Comparison of ENCODE assay signal across 26 cellular contexts in the genomic region with DNA sequence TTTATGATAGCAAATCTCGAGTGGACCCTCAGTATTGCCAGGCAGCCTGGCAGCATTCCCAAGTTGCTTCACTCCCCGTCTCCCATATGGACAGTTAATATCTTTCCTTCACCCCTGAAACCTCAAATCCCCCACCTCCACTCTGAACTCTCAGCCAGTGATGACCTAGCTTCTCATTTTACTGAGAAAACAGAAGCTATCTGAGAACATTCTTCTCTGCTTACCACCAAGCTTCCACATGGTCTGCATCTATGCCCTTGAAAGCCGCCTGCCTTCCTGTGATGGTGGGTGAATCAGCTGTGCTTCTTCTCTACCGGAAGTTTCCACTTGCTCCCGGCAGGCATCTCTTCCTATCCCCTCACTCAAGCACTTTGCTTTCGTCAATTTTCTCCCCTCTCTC.
"Had no signal": no experiment of that assay in that cellular context is flagged by ENCODE, and none has a peak within 500 bp of the region (broad histone marks: within the 10 kb centered on the region; RNA-seq: fewer than 3 reads in every experiment).

No MANE protein-coding gene starts in this region.

- ATAC-seq: activated CD4-positive, CD25-positive, alpha-beta regulatory T cell treated with anti-CD3 and anti-CD28 coated beads, Interleukin-2, amount 50 U/mL, for 24 hours; effector memory CD8-positive, alpha-beta T cell; left colon; naive thymus-derived CD4-positive, alpha-beta T cell had no signal

- H2AFZ ChIP-seq: parathyroid adenoma had no signal

- H3K79me2 ChIP-seq: parathyroid adenoma had no signal

- H3K27me3 ChIP-seq: right atrium auricular region, spleen, suprapubic skin, tibial nerve had no signal

- DNase-seq: activated CD4-positive, alpha-beta memory T cell treated with anti-CD3 and anti-CD28 coated beads, Interleukin-2, amount 10 ng/mL, durations not matched to agents 7 days and 5 days; activated CD4-positive, alpha-beta T cell treated with anti-CD3 and anti-CD28 coated beads, Interleukin-2, amount 10 ng/mL, durations not matched to agents 7 days and 5 days; activated CD8-positive, alpha-beta memory T cell treated with anti-CD3 and anti-CD28 coated beads, Interleukin-2, amount 50 U/mL, for 48 hours; activated gamma-delta T cell; activated naive CD4-positive, alpha-beta T cell treated with anti-CD3 and anti-CD28 coated beads, Interleukin-2, amount 10 ng/mL, durations not matched to agents 7 days and 5 days; activated naive CD8-positive, alpha-beta T cell treated with anti-CD3 and anti-CD28 coated beads, Interleukin-2, amount 10 ng/mL, durations not matched to agents 7 days and 5 days; activated T-cell treated with anti-CD3 and anti-CD28 coated beads, Interleukin-2, amount 50 U/mL, for 24 hours; amygdala; cortex of kidney; effector memory CD8-positive, alpha-beta T cell; erythroblast; head of caudate nucleus; hippocampal formation; kidney; left colon; naive thymus-derived CD4-positive, alpha-beta T cell; occipital lobe; spleen; stimulated activated naive CD4-positive, alpha-beta T cell; T-helper 9 cell; WERI-Rb-1 had no signal

- H3K4me1 ChIP-seq: parathyroid adenoma, right atrium auricular region, spleen, suprapubic skin, tibial nerve had no signal

- FAIRE-seq: kidney had no signal

- H3K9me3 ChIP-seq: right atrium auricular region, spleen, suprapubic skin, tibial nerve had no signal

- H3K4me3 ChIP-seq: right atrium auricular region, spleen, suprapubic skin, tibial nerve had no signal

- H3K27ac ChIP-seq: parathyroid adenoma, right atrium auricular region, spleen, suprapubic skin, tibial nerve, WERI-Rb-1 had no signal

- H3K9ac ChIP-seq: parathyroid adenoma had no signal

- H3K36me3 ChIP-seq: right atrium auricular region, spleen, suprapubic skin, tibial nerve, WERI-Rb-1 had no signal
